7 cellular contexts compared by ENCODE assay signal in genomic region chr7:78039791-78040776, GRCh38.
DNase-seq lines count a peak whose midpoint lies in the region; ATAC-seq and TF ChIP-seq lines count a peak whose summit lies in the region.

No MANE protein-coding gene starts in this region.

- no peaks in the 10 kb centered on the region for H4K20me1 ChIP-seq in OCI-LY7 (ENCODE audit: insufficient read depth, low read length)

- intact Hi-C loops in OCI-LY7 (cut with micrococcal nuclease; ENCODE audit: unreplicated experiment) (loop anchor here (1.0 to 10.0 kb wide), 3 partner anchors 100 to 383 kb away; no protein-coding TSS in a partner anchor), adrenal gland (cut with DNase I) (no loop called here), transverse colon (cut with DNase I; ENCODE audit: low total_unique reads) (no loop called here)

- H3K36me3 ChIP-seq in OCI-LY7 (ENCODE audit: insufficient read depth, low read length) (no peaks in the 10 kb centered on the region), adrenal gland (replicated peaks in 1 of 2) (no peaks in the 10 kb centered on the region), transverse colon (no peaks in the 10 kb centered on the region)

- TF ChIP-seq POLR2A in adrenal gland (IDR thresholded peaks at IDR 0.05) (no peak), transverse colon (IDR thresholded peaks at IDR 0.05) (no peak)

- no peak overlapping the region for H2AFZ ChIP-seq in OCI-LY7 (ENCODE audit: low read length)

- no peak overlapping the region for H3K4me2 ChIP-seq in OCI-LY7 (ENCODE audit: low read length)

- DNase-seq in OCI-LY7 (ENCODE audit: low spot score) = peak; percentile 50
- peak in 4 of 7 donors; percentile 15 to 53 (median 28) for DNase-seq in adrenal gland
- DNase-seq in left lobe of liver (ENCODE audit: low spot score) = peak; percentile 53
- peak; percentile 23 for DNase-seq in transverse colon
- DNase-seq in DMS114 treated with DMSO at 0.1 percent for 48 hours (lab: John Stamatoyannopoulos, UW; ENCODE audit: unreplicated experiment) = no peak

- no peaks in the 10 kb centered on the region for H3K27me3 ChIP-seq in adrenal gland
- no peaks in the 10 kb centered on the region for H3K27me3 ChIP-seq in transverse colon

- no TSS peak for BruUV-seq in OCI-LY7 (replicated peaks; lab: Mats Ljungman, UMichigan)

- 50 to 67% (median 56%) methylated on average over 26 to 40 of the region's 40 CpGs for WGBS in adrenal gland, 4 donors
- 70 to 90% methylated on average over 4 to 34 of the region's 40 CpGs for WGBS in transverse colon (ENCODE audit: low coverage in 1 of 2), 2 donors

- H3K4me3 ChIP-seq in OCI-LY7 (ENCODE audit: low read depth, low read length, poor library complexity, severe bottlenecking) (no peak overlapping the region), adrenal gland (no peak overlapping the region), transverse colon (no peak overlapping the region)

- TF ChIP-seq CTCF in OCI-LY7 (conservative IDR thresholded peaks at IDR 0.05; ENCODE audit: low read length) (peak; percentile 87), adrenal gland (IDR thresholded peaks at IDR 0.05) (peak; percentile 30 to 63 (median 41)), transverse colon (IDR thresholded peaks at IDR 0.05) (peak; percentile 42 to 68 (median 64))

- no peaks in the 10 kb centered on the region for H3K79me2 ChIP-seq in OCI-LY7 (ENCODE audit: insufficient read depth, low read depth, low read length)

- H3K27ac ChIP-seq in OCI-LY7 (ENCODE audit: low read depth, low read length, poor library complexity, severe bottlenecking) (no peak overlapping the region), adrenal gland (no peak overlapping the region), transverse colon (no peak overlapping the region)

- in situ Hi-C loops in transverse colon (cut with MboI; ENCODE audit: low pct_ligation_motif_present in 1 of 4, low pct_unique_long_range_greater_than_20kb in 1 of 4, low sequenced_read_pairs in 3 of 4) = loop anchor here in 1 of 4 donors (10.0 kb wide), 1 partner anchor 375 kb away; no protein-coding TSS in a partner anchor

- peak; percentile 93 for ATAC-seq in GM18867 (IDR thresholded peaks at IDR 0.05; ENCODE audit: unreplicated experiment)
- peak; percentile 82 for ATAC-seq in HG02763 (IDR thresholded peaks at IDR 0.05; ENCODE audit: unreplicated experiment)
- peak; percentile 97 for ATAC-seq in left lobe of liver

- CTCF ChIA-PET in OCI-LY7 (lab: Charles Lee; ENCODE audit: unreplicated experiment) = no interaction called here

- H3K9me2 ChIP-seq in OCI-LY7 (ENCODE audit: insufficient read depth, low read length) = no peaks in the 10 kb centered on the region

- POLR2A ChIA-PET in OCI-LY7 (lab: Charles Lee) = no interaction called here

- H3K9me3 ChIP-seq in OCI-LY7 (ENCODE audit: low read length) (no peaks in the 10 kb centered on the region), adrenal gland (replicated peaks in 1 of 3) (no peaks in the 10 kb centered on the region), transverse colon (no peaks in the 10 kb centered on the region)

- TF ChIP-seq EP300 in transverse colon (IDR thresholded peaks at IDR 0.05; ENCODE audit: low read depth) = no peak

- H3K4me1 ChIP-seq in OCI-LY7 (ENCODE audit: insufficient read depth, low read length, poor library complexity, severe bottlenecking) = no peaks in the 10 kb centered on the region
- H3K4me1 ChIP-seq in adrenal gland (replicated peaks in 1 of 2) = no peaks in the 10 kb centered on the region
- H3K4me1 ChIP-seq in transverse colon = no peaks in the 10 kb centered on the region
